28 cellular contexts compared by ENCODE assay signal in genomic region chr22:50459443-50460140, GRCh38. TPM values are rescaled to one million over a fixed set of nuclear protein-coding genes. Genes with fewer than 3 reads are reported as not detected.
DNase-seq lines count a peak whose midpoint lies in the region; ATAC-seq and TF ChIP-seq lines count a peak whose summit lies in the region.
"Had no signal": no experiment of that assay in that cellular context is flagged by ENCODE, and none has a peak within 500 bp of the region (broad histone marks: within the 10 kb centered on the region; RNA-seq: fewer than 3 reads in every experiment).

No MANE protein-coding gene starts in this region.

- no peak for DNase-seq in GM10266 (ENCODE audit: extremely low spot score)
- DNase-seq in T-helper 17 cell = no peak
- DNase-seq in mucosa of descending colon = no peak
- no peak for DNase-seq in testis
- DNase-seq in NCI-H1092 (lab: John Stamatoyannopoulos, UW) = no peak
- DNase-seq in retina = no peak
- DNase-seq: activated B cell treated with CpG ODN at 0.5 μM for 24 hours; activated CD4-positive, alpha-beta T cell treated with anti-CD3 and anti-CD28 coated beads, Interleukin-2, amount 50 U/mL, for 4 hours; activated CD8-positive, alpha-beta memory T cell treated with anti-CD3 and anti-CD28 coated beads, Interleukin-2, amount 50 U/mL, for 4 hours; DMS 273 treated with DMSO at 0.1 percent for 48 hours; effector memory CD4-positive, alpha-beta T cell; GDM1; islet precursor cell; lower lobe of right lung; NCI-H2171 treated with DMSO at 0.1 percent for 48 hours; NCI-H526 treated with DMSO at 0.1 percent for 48 hours; nucleus accumbens; T1000; uterus had no signal

- no peak overlapping the region for H3K27ac Mint-ChIP-seq in T-helper 17 cell
- H3K27ac Mint-ChIP-seq: activated B cell treated with CpG ODN at 0.5 μM for 24 hours; activated naive CD8-positive, alpha-beta T cell; activated T-helper 17 cell treated with anti-CD3 and anti-CD28 coated beads, Interleukin-2, amount 50 U/mL, for 72 hours had no signal

- H3K4me3 ChIP-seq in mucosa of descending colon (no peak overlapping the region), testis (no peak overlapping the region)
- H3K4me3 ChIP-seq: esophagus muscularis mucosa, lower lobe of right lung, suprapubic skin, uterus had no signal

- intact Hi-C loops in mucosa of descending colon (cut with DNase I, micrococcal nuclease) (no loop called here), testis (cut with DNase I; ENCODE audit: low total_unique reads) (no loop called here)

- TF ChIP-seq CTCF in GM10266 (IDR thresholded peaks at IDR 0.05; ENCODE audit: control insufficient read depth, insufficient read depth, low read depth, missing control alignments) (peak; percentile 8), mucosa of descending colon (IDR thresholded peaks at IDR 0.05) (no peak), testis (IDR thresholded peaks at IDR 0.05) (no peak)

- H3K27ac ChIP-seq in testis = no peak overlapping the region
- H3K27ac ChIP-seq: esophagus muscularis mucosa, KMS-11, lower lobe of right lung, uterus had no signal

- ATAC-seq in T-helper 17 cell = peak; percentile 26
- peak; percentile 11 for ATAC-seq in mucosa of descending colon
- ATAC-seq: activated T-helper 17 cell treated with anti-CD3 and anti-CD28 coated beads, Interleukin-2, amount 50 U/mL, for 72 hours; lower lobe of right lung; stimulated activated memory B cell treated with anti-CD40 and anti-IgM and Interleukin-4, amounts not matched to agents 10 μg/mL and 1 μg/mL and 100 μg/mL, for 72 hours had no signal

- no peaks in the 10 kb centered on the region for H3K27me3 Mint-ChIP-seq in T-helper 17 cell
- H3K27me3 Mint-ChIP-seq: activated B cell treated with CpG ODN at 0.5 μM for 24 hours; activated naive CD8-positive, alpha-beta T cell; activated T-helper 17 cell treated with anti-CD3 and anti-CD28 coated beads, Interleukin-2, amount 50 U/mL, for 72 hours; stimulated activated memory B cell treated with anti-CD40 and anti-IgM and Interleukin-4, amounts not matched to agents 10 μg/mL and 1 μg/mL and 100 μg/mL, for 72 hours had no signal

- H3K4me1 Mint-ChIP-seq in T-helper 17 cell = peaks cover 5% of the 10 kb centered on the region
- H3K4me1 Mint-ChIP-seq: activated B cell treated with CpG ODN at 0.5 μM for 24 hours; activated T-helper 17 cell treated with anti-CD3 and anti-CD28 coated beads, Interleukin-2, amount 50 U/mL, for 72 hours had no signal

- no peaks in the 10 kb centered on the region for H3K27me3 ChIP-seq in testis
- H3K27me3 ChIP-seq: esophagus muscularis mucosa, suprapubic skin, uterus had no signal

- H3K36me3 ChIP-seq in mucosa of descending colon (ENCODE audit: low read depth) = peaks cover 22% of the 10 kb centered on the region
- no peaks in the 10 kb centered on the region for H3K36me3 ChIP-seq in testis (ENCODE audit: low read depth, missing control alignments)
- H3K36me3 ChIP-seq: uterus had no signal

- H3K4me1 ChIP-seq in mucosa of descending colon (ENCODE audit: low read depth) (peaks cover 4% of the 10 kb centered on the region), testis (no peaks in the 10 kb centered on the region)
- H3K4me1 ChIP-seq: esophagus muscularis mucosa, uterus had no signal

- WGBS in testis, 2 donors = 91 to 94% methylated on average over 23 to 43 of the region's 43 CpGs

- H3K9me3 ChIP-seq in T-helper 17 cell (ENCODE audit: control insufficient read depth, low read length, poor library complexity, severe bottlenecking) (no peaks in the 10 kb centered on the region), mucosa of descending colon (no peaks in the 10 kb centered on the region), testis (no peaks in the 10 kb centered on the region)
- H3K9me3 ChIP-seq: esophagus muscularis mucosa, lower lobe of right lung, suprapubic skin, uterus had no signal

- H3K36me3 Mint-ChIP-seq in T-helper 17 cell (ENCODE audit: low read depth) = peaks cover 2% of the 10 kb centered on the region
- H3K36me3 Mint-ChIP-seq: activated naive CD8-positive, alpha-beta T cell had no signal

- H3K4me3 Mint-ChIP-seq in T-helper 17 cell = no peak overlapping the region
- H3K4me3 Mint-ChIP-seq: activated B cell treated with CpG ODN at 0.5 μM for 24 hours; activated naive CD8-positive, alpha-beta T cell; activated T-helper 17 cell treated with anti-CD3 and anti-CD28 coated beads, Interleukin-2, amount 50 U/mL, for 72 hours; stimulated activated memory B cell treated with anti-CD40 and anti-IgM and Interleukin-4, amounts not matched to agents 10 μg/mL and 1 μg/mL and 100 μg/mL, for 72 hours had no signal

- no peak for TF ChIP-seq POLR2A in testis (IDR thresholded peaks at IDR 0.05)

RNA-seq across cellular contexts. Expression of gene SBF1, which starts 15.2 kb away (rescaled TPM):
- total RNA-seq in T-helper 17 cell = 100 to 1,000 TPM; 202 to 217 TPM
- 10 to 100 TPM; 76.1 to 91.9 (median 84.3) TPM for total RNA-seq in mucosa of descending colon
- 100 to 1,000 TPM; 201 to 208 TPM for total RNA-seq in testis
- polyA plus RNA-seq in testis (ENCODE audit: insufficient read depth, low read depth, low replicate concordance) = 239 TPM

RNA-seq across cellular contexts. Expression of gene ADM2, which starts 21.8 kb away (rescaled TPM):
- 1 to 10 TPM; 1.7 to 2.4 TPM for total RNA-seq in T-helper 17 cell
- 1 to 10 TPM in 2 of 3 donors, under 1 TPM in 1; 0.95 to 3.9 (median 1.4) TPM for total RNA-seq in mucosa of descending colon
- total RNA-seq in testis = 1 to 10 TPM; 1.0 to 1.9 TPM
- polyA plus RNA-seq in testis (ENCODE audit: insufficient read depth, low read depth, low replicate concordance) = 0.99 TPM

RNA-seq across cellular contexts. Expression of gene MIOX, which starts 27.1 kb away (rescaled TPM):
- total RNA-seq in T-helper 17 cell = not detected
- total RNA-seq in mucosa of descending colon = not detected
- total RNA-seq in testis = under 1 TPM; 0.24 to 0.25 TPM
- polyA plus RNA-seq in testis (ENCODE audit: insufficient read depth, low read depth, low replicate concordance) = not detected
- total RNA-seq: esophagus muscularis mucosa, HT-29, lower lobe of right lung, pulmonary artery endothelial cell, skeletal muscle tissue, suprapubic skin, uterus had no signal

RNA-seq across cellular contexts. Expression of gene LMF2, which starts 47.9 kb away (rescaled TPM):
- total RNA-seq in T-helper 17 cell (100 to 1,000 TPM; 110 to 130 TPM), mucosa of descending colon (10 to 100 TPM; 57.8 to 66.4 (median 60.7) TPM), testis (100 to 1,000 TPM in 1 of 2 donors, 10 to 100 TPM in 1; 95.4 to 109 TPM)
- polyA plus RNA-seq in testis (ENCODE audit: insufficient read depth, low read depth, low replicate concordance) = 59.7 TPM

RNA-seq across cellular contexts. Expression of gene NCAPH2, which starts 48.4 kb away (rescaled TPM):
- total RNA-seq in T-helper 17 cell (100 to 1,000 TPM in 1 of 2 donors, 10 to 100 TPM in 1; 97.0 to 103 TPM), mucosa of descending colon (10 to 100 TPM; 32.1 to 41.2 (median 34.0) TPM), testis (10 to 100 TPM; 88.5 to 89.2 TPM)
- polyA plus RNA-seq in testis (ENCODE audit: insufficient read depth, low read depth, low replicate concordance) = 67.4 TPM
